1 cellular context compared by ENCODE assay signal in the genomic region with DNA sequence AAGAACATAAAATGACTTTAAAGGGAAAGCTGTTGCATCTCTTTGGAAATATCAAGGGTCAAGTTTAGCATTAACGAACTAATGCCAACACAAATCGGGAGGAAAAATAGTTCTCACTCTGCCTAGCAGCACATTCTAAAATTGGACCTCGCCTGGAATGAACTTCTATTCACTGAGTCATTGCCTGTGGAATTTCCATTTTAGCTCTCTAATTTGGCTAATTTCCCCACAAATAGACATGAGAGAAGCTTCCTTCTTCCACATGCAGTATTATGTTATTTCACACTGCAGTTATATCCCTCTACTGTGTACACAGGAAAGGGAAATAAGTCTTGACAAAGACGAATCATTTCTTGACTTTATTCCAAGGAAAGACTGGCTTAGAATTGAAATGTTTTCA.
TF ChIP-seq lines count a peak whose summit lies in the region.

No MANE protein-coding gene starts in this region.

TF ChIP-seq in IMR-90, 13 proteins besides CTCF, POLR2A, EP300 and RAD21 (continued from another document):
- no peak for TF ChIP-seq RCOR1 (IDR thresholded peaks at IDR 0.05; ENCODE audit: insufficient replicate concordance, low read length)
TF ChIP-seq in IMR-90: peak in this region for 0.
